1 cellular context compared by ENCODE assay signal in the genomic region with DNA sequence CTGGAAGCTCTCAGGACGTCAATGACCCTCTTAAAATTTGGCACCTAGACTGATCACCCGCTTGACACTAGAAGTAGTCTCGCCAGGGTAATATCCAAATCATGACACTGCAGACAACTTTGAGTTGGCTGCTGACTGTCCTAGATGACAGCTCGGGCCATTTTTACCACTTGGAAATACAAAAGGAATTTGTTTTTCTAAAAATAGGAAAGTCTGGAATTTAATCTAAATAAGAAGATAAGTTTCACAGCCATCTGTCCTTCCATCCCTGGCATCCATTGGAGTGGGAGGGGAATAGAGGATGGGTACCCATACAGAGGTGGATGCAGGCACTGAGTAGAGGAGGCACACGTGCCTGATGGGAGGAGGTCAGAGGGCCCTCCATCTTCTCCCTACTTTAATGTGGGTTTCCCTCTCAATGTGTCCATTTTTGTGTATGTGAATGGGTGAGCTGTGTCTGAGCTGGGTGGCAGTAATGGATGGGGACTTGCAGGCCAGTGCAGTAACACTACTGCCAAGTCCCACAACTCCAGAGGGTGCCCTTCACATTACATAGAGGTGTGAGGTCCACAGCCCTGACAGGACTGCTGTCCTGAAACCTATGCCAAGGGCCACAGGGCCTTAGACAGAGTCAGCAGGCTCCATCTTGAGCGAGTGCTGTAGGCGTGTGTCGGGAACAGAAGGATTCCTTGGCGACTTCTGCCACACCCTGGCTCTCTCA.
TF ChIP-seq lines count a peak whose summit lies in the region.

No MANE protein-coding gene starts in this region.

TF ChIP-seq in HepG2, 621 proteins besides CTCF, POLR2A, EP300 and RAD21 (continued from another document):
- TF ChIP-seq ISX (CRISPR knock-in tag; conservative IDR thresholded peaks at IDR 0.05) (no peak), RFXAP (CRISPR knock-in tag; IDR thresholded peaks at IDR 0.05; ENCODE audit: borderline replicate concordance) (no peak), ZNF672 (CRISPR knock-in tag; IDR thresholded peaks at IDR 0.05) (no peak), GPN1 (CRISPR knock-in tag; IDR thresholded peaks at IDR 0.05; ENCODE audit: borderline replicate concordance) (no peak), ZSCAN25 (CRISPR knock-in tag; IDR thresholded peaks at IDR 0.05) (no peak), ZNF205 (CRISPR knock-in tag; IDR thresholded peaks at IDR 0.05) (no peak), SIN3A (IDR thresholded peaks at IDR 0.05; ENCODE audit: borderline replicate concordance, low read depth, low read length) (no peak), ZNF530 (CRISPR knock-in tag; IDR thresholded peaks at IDR 0.05; ENCODE audit: low read depth) (no peak), NR2F6 (IDR thresholded peaks at IDR 0.05) (no peak), NR2F6 (CRISPR knock-in tag; IDR thresholded peaks at IDR 0.05) (no peak), NONO (IDR thresholded peaks at IDR 0.05) (no peak), NONO (CRISPR knock-in tag; conservative IDR thresholded peaks at IDR 0.05) (no peak)
- TF ChIP-seq, protein P1, sequence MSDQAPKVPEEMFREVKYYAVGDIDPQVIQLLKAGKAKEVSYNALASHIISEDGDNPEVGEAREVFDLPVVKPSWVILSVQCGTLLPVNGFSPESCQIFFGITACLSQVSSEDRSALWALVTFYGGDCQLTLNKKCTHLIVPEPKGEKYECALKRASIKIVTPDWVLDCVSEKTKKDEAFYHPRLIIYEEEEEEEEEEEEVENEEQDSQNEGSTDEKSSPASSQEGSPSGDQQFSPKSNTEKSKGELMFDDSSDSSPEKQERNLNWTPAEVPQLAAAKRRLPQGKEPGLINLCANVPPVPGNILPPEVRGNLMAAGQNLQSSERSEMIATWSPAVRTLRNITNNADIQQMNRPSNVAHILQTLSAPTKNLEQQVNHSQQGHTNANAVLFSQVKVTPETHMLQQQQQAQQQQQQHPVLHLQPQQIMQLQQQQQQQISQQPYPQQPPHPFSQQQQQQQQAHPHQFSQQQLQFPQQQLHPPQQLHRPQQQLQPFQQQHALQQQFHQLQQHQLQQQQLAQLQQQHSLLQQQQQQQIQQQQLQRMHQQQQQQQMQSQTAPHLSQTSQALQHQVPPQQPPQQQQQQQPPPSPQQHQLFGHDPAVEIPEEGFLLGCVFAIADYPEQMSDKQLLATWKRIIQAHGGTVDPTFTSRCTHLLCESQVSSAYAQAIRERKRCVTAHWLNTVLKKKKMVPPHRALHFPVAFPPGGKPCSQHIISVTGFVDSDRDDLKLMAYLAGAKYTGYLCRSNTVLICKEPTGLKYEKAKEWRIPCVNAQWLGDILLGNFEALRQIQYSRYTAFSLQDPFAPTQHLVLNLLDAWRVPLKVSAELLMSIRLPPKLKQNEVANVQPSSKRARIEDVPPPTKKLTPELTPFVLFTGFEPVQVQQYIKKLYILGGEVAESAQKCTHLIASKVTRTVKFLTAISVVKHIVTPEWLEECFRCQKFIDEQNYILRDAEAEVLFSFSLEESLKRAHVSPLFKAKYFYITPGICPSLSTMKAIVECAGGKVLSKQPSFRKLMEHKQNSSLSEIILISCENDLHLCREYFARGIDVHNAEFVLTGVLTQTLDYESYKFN (CRISPR knock-in tag; conservative IDR thresholded peaks at IDR 0.05) = no peak
- TF ChIP-seq, protein P2, sequence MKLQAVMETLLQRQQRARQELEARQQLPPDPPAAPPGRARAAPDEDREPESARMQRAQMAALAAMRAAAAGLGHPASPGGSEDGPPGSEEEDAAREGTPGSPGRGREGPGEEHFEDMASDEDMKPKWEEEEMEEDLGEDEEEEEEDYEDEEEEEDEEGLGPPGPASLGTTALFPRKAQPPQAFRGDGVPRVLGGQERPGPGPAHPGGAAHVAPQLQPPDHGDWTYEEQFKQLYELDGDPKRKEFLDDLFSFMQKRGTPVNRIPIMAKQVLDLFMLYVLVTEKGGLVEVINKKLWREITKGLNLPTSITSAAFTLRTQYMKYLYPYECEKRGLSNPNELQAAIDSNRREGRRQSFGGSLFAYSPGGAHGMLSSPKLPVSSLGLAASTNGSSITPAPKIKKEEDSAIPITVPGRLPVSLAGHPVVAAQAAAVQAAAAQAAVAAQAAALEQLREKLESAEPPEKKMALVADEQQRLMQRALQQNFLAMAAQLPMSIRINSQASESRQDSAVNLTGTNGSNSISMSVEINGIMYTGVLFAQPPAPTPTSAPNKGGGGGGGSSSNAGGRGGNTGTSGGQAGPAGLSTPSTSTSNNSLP (IDR thresholded peaks at IDR 0.05; ENCODE audit: low read depth, low read length) = no peak
- TF ChIP-seq, protein P3, sequence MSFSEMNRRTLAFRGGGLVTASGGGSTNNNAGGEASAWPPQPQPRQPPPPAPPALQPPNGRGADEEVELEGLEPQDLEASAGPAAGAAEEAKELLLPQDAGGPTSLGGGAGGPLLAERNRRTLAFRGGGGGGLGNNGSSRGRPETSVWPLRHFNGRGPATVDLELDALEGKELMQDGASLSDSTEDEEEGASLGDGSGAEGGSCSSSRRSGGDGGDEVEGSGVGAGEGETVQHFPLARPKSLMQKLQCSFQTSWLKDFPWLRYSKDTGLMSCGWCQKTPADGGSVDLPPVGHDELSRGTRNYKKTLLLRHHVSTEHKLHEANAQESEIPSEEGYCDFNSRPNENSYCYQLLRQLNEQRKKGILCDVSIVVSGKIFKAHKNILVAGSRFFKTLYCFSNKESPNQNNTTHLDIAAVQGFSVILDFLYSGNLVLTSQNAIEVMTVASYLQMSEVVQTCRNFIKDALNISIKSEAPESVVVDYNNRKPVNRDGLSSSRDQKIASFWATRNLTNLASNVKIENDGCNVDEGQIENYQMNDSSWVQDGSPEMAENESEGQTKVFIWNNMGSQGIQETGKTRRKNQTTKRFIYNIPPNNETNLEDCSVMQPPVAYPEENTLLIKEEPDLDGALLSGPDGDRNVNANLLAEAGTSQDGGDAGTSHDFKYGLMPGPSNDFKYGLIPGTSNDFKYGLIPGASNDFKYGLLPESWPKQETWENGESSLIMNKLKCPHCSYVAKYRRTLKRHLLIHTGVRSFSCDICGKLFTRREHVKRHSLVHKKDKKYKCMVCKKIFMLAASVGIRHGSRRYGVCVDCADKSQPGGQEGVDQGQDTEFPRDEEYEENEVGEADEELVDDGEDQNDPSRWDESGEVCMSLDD (CRISPR knock-in tag; IDR thresholded peaks at IDR 0.05; ENCODE audit: borderline replicate concordance) = no peak
